ENCODE assay signal across 12 cellular contexts in the genomic region with DNA sequence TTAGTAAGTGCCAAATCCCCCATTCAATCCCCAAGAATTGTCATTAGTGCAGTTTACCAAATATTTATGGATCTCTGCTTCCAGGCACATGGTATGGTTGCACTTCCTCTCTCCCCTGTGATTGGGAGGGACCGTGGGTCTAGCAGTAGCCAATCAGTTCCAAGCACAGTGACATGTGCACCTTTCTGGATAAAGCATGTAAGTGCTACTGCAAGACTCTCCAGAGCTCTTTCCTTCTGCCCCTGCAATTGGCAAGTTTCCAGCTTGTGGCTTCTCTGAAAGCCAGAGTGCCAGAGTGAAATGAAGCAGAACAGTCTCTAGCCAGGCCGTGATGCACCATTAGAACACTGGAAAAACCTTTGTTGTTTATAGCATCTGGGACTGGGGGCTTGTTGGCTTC.
DNase-seq lines count a peak whose midpoint lies in the region; ATAC-seq and TF ChIP-seq lines count a peak whose summit lies in the region.
"Had no signal": no experiment of that assay in that cellular context is flagged by ENCODE, and none has a peak within 500 bp of the region (broad histone marks: within the 10 kb centered on the region; RNA-seq: fewer than 3 reads in every experiment).

No MANE protein-coding gene starts in this region.

- no peaks in the 10 kb centered on the region for H3K9me3 ChIP-seq in mammary epithelial cell (replicated peaks; ENCODE audit: insufficient read depth, low read length)
- H3K9me3 ChIP-seq: left lung had no signal

- in situ Hi-C loops in mammary epithelial cell (cut with MboI; ENCODE audit: low sequenced_read_pairs in 2 of 2) = no loop called here

- H3K27ac ChIP-seq in mammary epithelial cell (ENCODE audit: insufficient read depth, low read depth, low read length) = no peak overlapping the region
- H3K27ac ChIP-seq: left lung had no signal

- DNase-seq in SKM-1 treated with dmso at 0.1 percent for 144 hours (lab: John Stamatoyannopoulos, UW; ENCODE audit: unreplicated experiment) (peak; percentile 35), SKM-1 (lab: John Stamatoyannopoulos, UW; ENCODE audit: unreplicated experiment) (no peak), NCI-H2107 treated with DMSO at 0.1 percent for 48 hours (lab: John Stamatoyannopoulos, UW; ENCODE audit: unreplicated experiment) (peak; percentile 97), mammary epithelial cell (no peak), skeletal muscle cell (ENCODE audit: low read depth) (peak; percentile 35)
- no peak for DNase-seq in stimulated activated CD8-positive, alpha-beta memory T cell treated with anti-CD3 and anti-CD28 coated beads, Interleukin-4, amount 100 ng/mL, for 48 hours
- DNase-seq: effector CD8-positive, alpha-beta T cell; small intestine; stimulated activated naive CD8-positive, alpha-beta T cell treated with anti-CD3 and anti-CD28 coated beads, Interleukin-15, amount 100 ng/mL, for 72 hours had no signal

- H2AFZ ChIP-seq in mammary epithelial cell (ENCODE audit: low read depth, low read length) = peak overlapping the region; percentile 14

- peaks cover 30% of the 10 kb centered on the region for H3K4me1 ChIP-seq in mammary epithelial cell (ENCODE audit: insufficient read depth, low read length)

- no peak for ATAC-seq in HG03108 (IDR thresholded peaks at IDR 0.05; ENCODE audit: unreplicated experiment)
- no peak for ATAC-seq in HG03175 (IDR thresholded peaks at IDR 0.05; ENCODE audit: unreplicated experiment)
- ATAC-seq: left lung; stimulated activated naive CD8-positive, alpha-beta T cell treated with anti-CD3 and anti-CD28 coated beads, Interleukin-15, amount 100 ng/mL, for 72 hours had no signal

- no peak for TF ChIP-seq CTCF in mammary epithelial cell (conservative IDR thresholded peaks at IDR 0.05 in 1 of 2, IDR thresholded peaks at IDR 0.05 in 1 of 2; ENCODE audit: extremely low read depth in 1 of 2, insufficient read depth in 1 of 2, low read depth in 1 of 2, low read length in 2 of 2)

- no TSS peak for BruUV-seq in mammary epithelial cell (replicated peaks; lab: Mats Ljungman, UMichigan)

- dilution Hi-C loops in mammary epithelial cell (cut with HindIII; ENCODE audit: low sequenced_read_pairs) = no loop called here

- no peak overlapping the region for H3K4me3 ChIP-seq in mammary epithelial cell (replicated peaks in 1 of 3; ENCODE audit: insufficient read depth in 1 of 3, low read depth in 2 of 3, low read length in 3 of 3)
- no peak overlapping the region for H3K4me3 ChIP-seq in skeletal muscle cell (ENCODE audit: low read depth, low read length)
- H3K4me3 ChIP-seq: left lung had no signal

- H4K20me1 ChIP-seq in mammary epithelial cell (ENCODE audit: insufficient read depth, low read length) = no peaks in the 10 kb centered on the region

- no peaks in the 10 kb centered on the region for H3K36me3 ChIP-seq in mammary epithelial cell (ENCODE audit: insufficient read depth, low read length)
- H3K36me3 ChIP-seq: left lung had no signal

- no peak overlapping the region for H3K9ac ChIP-seq in mammary epithelial cell (ENCODE audit: insufficient read depth, low read length)

- CTCF ChIA-PET in mammary epithelial cell (lab: Charles Lee; ENCODE audit: low non-redundant PET) = no interaction called here

- H3K4me2 ChIP-seq in mammary epithelial cell (ENCODE audit: insufficient read depth, low read depth, low read length) = no peak overlapping the region

- H3K79me2 ChIP-seq in mammary epithelial cell (ENCODE audit: insufficient read depth, low read length) = no peaks in the 10 kb centered on the region

- 60% methylated on average over 2 of the region's 2 CpGs for WGBS in mammary epithelial cell (ENCODE audit: low coverage, missing lambda C conversion rate)

- no peaks in the 10 kb centered on the region for H3K27me3 ChIP-seq in mammary epithelial cell (ENCODE audit: insufficient read depth, low read length)
- H3K27me3 ChIP-seq: left lung had no signal

- intact Hi-C loops in mammary epithelial cell (cut with micrococcal nuclease) = no loop called here

Comparison
In these comparisons a context has a peak if more than half of its experiments do, and no peak if none do; other contexts are left out.
1. DNase-seq: peak in SKM-1 treated with dmso at 0.1 percent for 144 hours (single experiment), NCI-H2107 treated with DMSO at 0.1 percent for 48 hours (single experiment) and skeletal muscle cell (single experiment); none in SKM-1 (single experiment), mammary epithelial cell (single experiment) and stimulated activated CD8-positive, alpha-beta memory T cell treated with anti-CD3 and anti-CD28 coated beads, Interleukin-4, amount 100 ng/mL, for 48 hours (single experiment).